ENCODE assay signal across 32 cellular contexts in genomic region chr20:15487682-15488081, GRCh38.
"Had no signal": no experiment of that assay in that cellular context is flagged by ENCODE, and none has a peak within 500 bp of the region (broad histone marks: within the 10 kb centered on the region; RNA-seq: fewer than 3 reads in every experiment).

No MANE protein-coding gene starts in this region.

- H3K36me3 Mint-ChIP-seq: activated naive CD4-positive, alpha-beta T cell treated with anti-CD3 and anti-CD28 coated beads, Interleukin-2, amount 50 U/mL, for 24 hours; activated naive CD8-positive, alpha-beta T cell treated with anti-CD3 and anti-CD28 coated beads, Interleukin-2, amount 10 ng/mL, durations not matched to agents 7 days and 5 days; T-cell had no signal

- H3K4me3 Mint-ChIP-seq: activated CD8-positive, alpha-beta T cell treated with anti-CD3 and anti-CD28 coated beads for 36 hours; activated naive CD4-positive, alpha-beta T cell treated with anti-CD3 and anti-CD28 coated beads, Interleukin-2, amount 50 U/mL, for 24 hours; activated naive CD8-positive, alpha-beta T cell treated with anti-CD3 and anti-CD28 coated beads, Interleukin-2, amount 10 ng/mL, durations not matched to agents 7 days and 5 days; T-cell; T-helper 17 cell had no signal

- H3K9me3 ChIP-seq: ascending aorta, MG63, Peyer's patch had no signal

- H3K36me3 ChIP-seq: ascending aorta, MG63, Peyer's patch, WERI-Rb-1 had no signal

- H3K27me3 Mint-ChIP-seq: activated CD8-positive, alpha-beta T cell treated with anti-CD3 and anti-CD28 coated beads for 36 hours; activated naive CD4-positive, alpha-beta T cell treated with anti-CD3 and anti-CD28 coated beads, Interleukin-2, amount 50 U/mL, for 24 hours; activated naive CD8-positive, alpha-beta T cell treated with anti-CD3 and anti-CD28 coated beads, Interleukin-2, amount 10 ng/mL, durations not matched to agents 7 days and 5 days; T-cell; T-helper 17 cell had no signal

- H3K4me1 Mint-ChIP-seq: activated naive CD4-positive, alpha-beta T cell treated with anti-CD3 and anti-CD28 coated beads, Interleukin-2, amount 50 U/mL, for 24 hours; activated naive CD8-positive, alpha-beta T cell treated with anti-CD3 and anti-CD28 coated beads, Interleukin-2, amount 10 ng/mL, durations not matched to agents 7 days and 5 days; T-cell; T-helper 17 cell had no signal

- H3K27ac Mint-ChIP-seq: activated CD8-positive, alpha-beta T cell treated with anti-CD3 and anti-CD28 coated beads for 36 hours; activated naive CD4-positive, alpha-beta T cell treated with anti-CD3 and anti-CD28 coated beads, Interleukin-2, amount 50 U/mL, for 24 hours; activated naive CD8-positive, alpha-beta T cell treated with anti-CD3 and anti-CD28 coated beads, Interleukin-2, amount 10 ng/mL, durations not matched to agents 7 days and 5 days; activated T-helper 2 cell treated with anti-CD3 and anti-CD28 coated beads, Interferon-gamma antibody, Interleukin-2, Interleukin-4, amounts not matched to agents 10 μg/mL and 5 μg/mL and 100 μg/mL, durations not matched to agents 14 hours and 24 hours and 36 hours; T-cell; T-helper 17 cell had no signal

- H3K9me3 Mint-ChIP-seq: activated CD8-positive, alpha-beta T cell treated with anti-CD3 and anti-CD28 coated beads for 36 hours; activated naive CD8-positive, alpha-beta T cell treated with anti-CD3 and anti-CD28 coated beads, Interleukin-2, amount 10 ng/mL, durations not matched to agents 7 days and 5 days had no signal

- H3K4me3 ChIP-seq: ascending aorta, MG63, Peyer's patch had no signal

- DNase-seq: activated CD4-positive, alpha-beta T cell treated with anti-CD3 and anti-CD28 coated beads for 1 hour; activated CD4-positive, alpha-beta T cell treated with anti-CD3 and anti-CD28 coated beads for 48 hours; activated CD4-positive, CD25-positive, alpha-beta regulatory T cell; activated CD8-positive, alpha-beta T cell treated with anti-CD3 and anti-CD28 coated beads for 36 hours; activated gamma-delta T cell; activated naive CD4-positive, alpha-beta T cell treated with Interleukin-2 at 50 U/mL for 16 hours; activated naive CD8-positive, alpha-beta T cell treated with anti-CD3 and anti-CD28 coated beads, Interleukin-2, amount 10 ng/mL, durations not matched to agents 7 days and 5 days; activated T-cell treated with anti-CD3 and anti-CD28 coated beads, Interleukin-2, amount 50 U/mL, for 1 hour; amygdala; caudate nucleus; cerebellar nuclear complex; Kasumi-1; KG1; MG63; NCI-H1048; NCI-H1105 treated with DMSO at 0.1 percent for 48 hours; NCI-H1436; NCI-H1694; NCI-H1930; NCI-H2081 treated with DMSO at 0.1 percent for 48 hours; NCI-H2171; NCI-H2227 treated with DMSO at 0.1 percent for 48 hours; NCI-H524 treated with DMSO at 0.1 percent for 48 hours; Peyer's patch; RPMI8226; SHP77 treated with DMSO at 0.1 percent for 48 hours; T-cell; T-helper 17 cell; WERI-Rb-1 had no signal

- H3K4me1 ChIP-seq: ascending aorta, Peyer's patch had no signal

- H3K27ac ChIP-seq: ascending aorta, Peyer's patch, WERI-Rb-1 had no signal

- H3K27me3 ChIP-seq: ascending aorta, MG63, Peyer's patch had no signal
